In the genomic region with DNA sequence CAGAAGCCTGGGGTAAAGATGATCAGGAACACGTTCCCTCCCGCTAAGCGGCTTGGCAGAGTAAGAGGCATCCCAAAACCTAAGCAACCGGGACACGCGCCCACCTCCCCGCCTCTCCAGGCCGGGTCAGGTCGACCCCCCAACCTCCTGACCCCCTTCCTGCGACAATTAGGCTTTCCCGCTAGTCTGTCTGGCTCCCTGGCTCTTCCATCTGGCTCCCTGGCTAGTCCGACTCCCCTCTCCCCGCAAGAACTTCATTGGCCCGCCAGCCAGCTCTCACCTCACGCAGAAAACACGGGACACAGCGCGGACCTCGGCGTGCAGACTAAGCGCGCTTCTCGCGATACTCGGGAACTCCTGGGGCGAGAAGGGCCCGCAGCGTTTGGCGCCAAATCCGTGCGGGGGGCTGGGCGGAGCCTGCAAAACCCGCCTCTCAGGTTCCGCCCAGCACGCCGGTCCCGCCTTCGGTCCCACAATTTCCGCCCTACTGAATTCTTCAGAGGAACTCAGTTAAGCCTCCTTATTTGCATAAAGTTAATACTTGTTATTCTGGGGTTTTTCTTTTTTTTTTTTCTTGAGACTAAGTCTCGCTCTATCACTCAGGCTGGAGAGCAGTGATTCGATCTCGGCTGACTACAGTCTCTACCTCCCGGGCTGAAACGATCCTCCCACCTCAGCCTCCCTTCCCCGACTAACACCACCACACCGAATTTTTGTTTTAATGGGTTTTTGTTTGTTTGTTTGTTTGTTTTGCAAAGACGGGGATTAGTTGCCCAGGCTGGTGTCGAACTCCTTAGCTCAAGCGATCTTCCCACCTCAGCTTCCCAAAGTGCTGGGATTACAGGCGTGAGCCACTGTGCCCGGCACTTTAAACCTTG, we compare ENCODE assay signal across 1 cellular context.
TF ChIP-seq lines count a peak whose summit lies in the region.

TSS of gene TIPIN (minus strand) at position 327 of the 878 bp plus-strand sequence. CDS start 3,738 bp downstream, outside the sequence.

TF ChIP-seq in K562, 482 proteins besides CTCF, POLR2A, EP300 and RAD21 (continued from another document and continues in another):
- TF ChIP-seq ARID3A (IDR thresholded peaks at IDR 0.05; ENCODE audit: borderline replicate concordance, low read depth, low read length) (no peak), POLR2H (tag; IDR thresholded peaks at IDR 0.05; ENCODE audit: low read depth) (peak; percentile 84), SUPT5H (IDR thresholded peaks at IDR 0.05) (peak; percentile 98), ETV5 (CRISPR knock-in tag; IDR thresholded peaks at IDR 0.05; ENCODE audit: low read depth) (no peak), FUS (optimal IDR thresholded peaks at IDR 0.05; ENCODE audit: low read depth, low read length) (no peak), MYC (IDR thresholded peaks at IDR 0.05; ENCODE audit: low read depth, low read length) (peak; percentile 85), MYC (CRISPR knock-in tag; IDR thresholded peaks at IDR 0.05; ENCODE audit: borderline replicate concordance, low read depth) (peak; percentile 67; the same call in 1 of the 2 replicates), NBN (IDR thresholded peaks at IDR 0.05; ENCODE audit: low read depth) (peak; percentile 15; the same call in 1 of the 2 replicates), TCF3 (CRISPR knock-in tag; IDR thresholded peaks at IDR 0.05) (no peak), ZMIZ1 (IDR thresholded peaks at IDR 0.05; ENCODE audit: low read depth in 2 of 2, low read length in 2 of 2) (peak in 1 of 2 experiments; percentile 51; a peak in 1 of 4 replicates), YY1 (IDR thresholded peaks at IDR 0.05; ENCODE audit: borderline replicate concordance in 1 of 3, control insufficient read depth in 1 of 3, extremely low read depth in 1 of 3, insufficient read depth in 3 of 3, insufficient read length in 1 of 3, insufficient replicate concordance in 2 of 3, low read depth in 1 of 3, low read length in 2 of 3) (peak in 2 of 3 experiments; percentile 25 to 74), MIER1 (IDR thresholded peaks at IDR 0.05; ENCODE audit: low read depth) (0 out of 2 replicates have a peak, but pooled peaks have one; percentile 16), ZNF134 (CRISPR knock-in tag; conservative IDR thresholded peaks at IDR 0.05) (no peak), LARP7 (IDR thresholded peaks at IDR 0.05) (peak; percentile 86), TAF9B (IDR thresholded peaks at IDR 0.05; ENCODE audit: partially characterized antibody) (peak; percentile 73), ZBTB17 (CRISPR knock-in tag; IDR thresholded peaks at IDR 0.05) (peak; percentile 78; the same call in 1 of the 2 replicates), ZNF551 (CRISPR knock-in tag; IDR thresholded peaks at IDR 0.05) (no peak), BRD9 (IDR thresholded peaks at IDR 0.05; ENCODE audit: low read depth, partially characterized antibody) (peak; percentile 21), SRSF7 (optimal IDR thresholded peaks at IDR 0.05; ENCODE audit: low read depth, low read length) (no peak), ZNF124 (CRISPR knock-in tag; IDR thresholded peaks at IDR 0.05) (no peak), CAMTA2 (CRISPR knock-in tag; conservative IDR thresholded peaks at IDR 0.05) (0 out of 2 replicates have a peak, but pooled peaks have one; percentile 58), FOXM1 (IDR thresholded peaks at IDR 0.05; ENCODE audit: low read depth) (0 out of 2 replicates have a peak, but pooled peaks have one; percentile 27), FOXM1 (CRISPR knock-in tag; IDR thresholded peaks at IDR 0.05; ENCODE audit: low read depth) (no peak), RCOR1 (IDR thresholded peaks at IDR 0.05; ENCODE audit: borderline replicate concordance in 1 of 2, low read depth in 2 of 2, low read length in 2 of 2) (peak in 1 of 2 experiments; percentile 60; a peak in 1 of 4 replicates), C11orf30 (IDR thresholded peaks at IDR 0.05; ENCODE audit: low read depth) (peak; percentile 82), ZC3H8 (IDR thresholded peaks at IDR 0.05) (peak; percentile 88), MAX (CRISPR knock-in tag; IDR thresholded peaks at IDR 0.05) (peak; percentile 72), LCOR (CRISPR knock-in tag; IDR thresholded peaks at IDR 0.05) (peak; percentile 86), ZNF165 (CRISPR knock-in tag; IDR thresholded peaks at IDR 0.05; ENCODE audit: borderline replicate concordance) (no peak), MEF2D (tag; conservative IDR thresholded peaks at IDR 0.05; ENCODE audit: low read depth) (no peak), FOXP1 (CRISPR knock-in tag; IDR thresholded peaks at IDR 0.05) (peak; percentile 21; the same call in 1 of the 2 replicates), CBX3 (IDR thresholded peaks at IDR 0.05; ENCODE audit: borderline replicate concordance in 1 of 2, low read length in 2 of 2) (0 out of 3 replicates have a peak, but pooled peaks of 1 of the 2 experiments have one; percentile 10), ZNF766 (CRISPR knock-in tag; conservative IDR thresholded peaks at IDR 0.05) (0 out of 2 replicates have a peak, but pooled peaks have one; percentile 38), NR4A1 (CRISPR knock-in tag; IDR thresholded peaks at IDR 0.05) (no peak), NR4A1 (tag; IDR thresholded peaks at IDR 0.05) (no peak), BMI1 (IDR thresholded peaks at IDR 0.05; ENCODE audit: low read length) (no peak), ZFX (CRISPR knock-in tag; IDR thresholded peaks at IDR 0.05) (peak; percentile 60), OTX1 (CRISPR knock-in tag; IDR thresholded peaks at IDR 0.05) (peak; percentile 66; the same call in 1 of the 2 replicates), SIN3A (IDR thresholded peaks at IDR 0.05; ENCODE audit: borderline replicate concordance in 2 of 2, control insufficient read depth in 1 of 2, low read depth in 2 of 2, low read length in 2 of 2) (peak; percentile 63 to 84; a peak in 3 of 4 replicates), E2F3 (CRISPR knock-in tag; IDR thresholded peaks at IDR 0.05) (peak; percentile 99), TCFL5 (CRISPR knock-in tag; conservative IDR thresholded peaks at IDR 0.05) (no peak), PRPF4 (IDR thresholded peaks at IDR 0.05; ENCODE audit: insufficient read depth, low read depth, low read length, poor library complexity, severe bottlenecking) (no peak)
- TF ChIP-seq, protein P1, sequence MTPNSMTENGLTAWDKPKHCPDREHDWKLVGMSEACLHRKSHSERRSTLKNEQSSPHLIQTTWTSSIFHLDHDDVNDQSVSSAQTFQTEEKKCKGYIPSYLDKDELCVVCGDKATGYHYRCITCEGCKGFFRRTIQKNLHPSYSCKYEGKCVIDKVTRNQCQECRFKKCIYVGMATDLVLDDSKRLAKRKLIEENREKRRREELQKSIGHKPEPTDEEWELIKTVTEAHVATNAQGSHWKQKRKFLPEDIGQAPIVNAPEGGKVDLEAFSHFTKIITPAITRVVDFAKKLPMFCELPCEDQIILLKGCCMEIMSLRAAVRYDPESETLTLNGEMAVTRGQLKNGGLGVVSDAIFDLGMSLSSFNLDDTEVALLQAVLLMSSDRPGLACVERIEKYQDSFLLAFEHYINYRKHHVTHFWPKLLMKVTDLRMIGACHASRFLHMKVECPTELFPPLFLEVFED (CRISPR knock-in tag; conservative IDR thresholded peaks at IDR 0.05): no peak
- TF ChIP-seq, protein P2, sequence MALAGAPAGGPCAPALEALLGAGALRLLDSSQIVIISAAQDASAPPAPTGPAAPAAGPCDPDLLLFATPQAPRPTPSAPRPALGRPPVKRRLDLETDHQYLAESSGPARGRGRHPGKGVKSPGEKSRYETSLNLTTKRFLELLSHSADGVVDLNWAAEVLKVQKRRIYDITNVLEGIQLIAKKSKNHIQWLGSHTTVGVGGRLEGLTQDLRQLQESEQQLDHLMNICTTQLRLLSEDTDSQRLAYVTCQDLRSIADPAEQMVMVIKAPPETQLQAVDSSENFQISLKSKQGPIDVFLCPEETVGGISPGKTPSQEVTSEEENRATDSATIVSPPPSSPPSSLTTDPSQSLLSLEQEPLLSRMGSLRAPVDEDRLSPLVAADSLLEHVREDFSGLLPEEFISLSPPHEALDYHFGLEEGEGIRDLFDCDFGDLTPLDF (CRISPR knock-in tag; IDR thresholded peaks at IDR 0.05): peak; percentile 99
- TF ChIP-seq, protein P3, sequence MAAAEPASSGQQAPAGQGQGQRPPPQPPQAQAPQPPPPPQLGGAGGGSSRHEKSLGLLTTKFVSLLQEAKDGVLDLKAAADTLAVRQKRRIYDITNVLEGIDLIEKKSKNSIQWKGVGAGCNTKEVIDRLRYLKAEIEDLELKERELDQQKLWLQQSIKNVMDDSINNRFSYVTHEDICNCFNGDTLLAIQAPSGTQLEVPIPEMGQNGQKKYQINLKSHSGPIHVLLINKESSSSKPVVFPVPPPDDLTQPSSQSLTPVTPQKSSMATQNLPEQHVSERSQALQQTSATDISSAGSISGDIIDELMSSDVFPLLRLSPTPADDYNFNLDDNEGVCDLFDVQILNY (CRISPR knock-in tag; IDR thresholded peaks at IDR 0.05): peak; percentile 71; the same call in 1 of the 2 replicates
- TF ChIP-seq, protein P4, sequence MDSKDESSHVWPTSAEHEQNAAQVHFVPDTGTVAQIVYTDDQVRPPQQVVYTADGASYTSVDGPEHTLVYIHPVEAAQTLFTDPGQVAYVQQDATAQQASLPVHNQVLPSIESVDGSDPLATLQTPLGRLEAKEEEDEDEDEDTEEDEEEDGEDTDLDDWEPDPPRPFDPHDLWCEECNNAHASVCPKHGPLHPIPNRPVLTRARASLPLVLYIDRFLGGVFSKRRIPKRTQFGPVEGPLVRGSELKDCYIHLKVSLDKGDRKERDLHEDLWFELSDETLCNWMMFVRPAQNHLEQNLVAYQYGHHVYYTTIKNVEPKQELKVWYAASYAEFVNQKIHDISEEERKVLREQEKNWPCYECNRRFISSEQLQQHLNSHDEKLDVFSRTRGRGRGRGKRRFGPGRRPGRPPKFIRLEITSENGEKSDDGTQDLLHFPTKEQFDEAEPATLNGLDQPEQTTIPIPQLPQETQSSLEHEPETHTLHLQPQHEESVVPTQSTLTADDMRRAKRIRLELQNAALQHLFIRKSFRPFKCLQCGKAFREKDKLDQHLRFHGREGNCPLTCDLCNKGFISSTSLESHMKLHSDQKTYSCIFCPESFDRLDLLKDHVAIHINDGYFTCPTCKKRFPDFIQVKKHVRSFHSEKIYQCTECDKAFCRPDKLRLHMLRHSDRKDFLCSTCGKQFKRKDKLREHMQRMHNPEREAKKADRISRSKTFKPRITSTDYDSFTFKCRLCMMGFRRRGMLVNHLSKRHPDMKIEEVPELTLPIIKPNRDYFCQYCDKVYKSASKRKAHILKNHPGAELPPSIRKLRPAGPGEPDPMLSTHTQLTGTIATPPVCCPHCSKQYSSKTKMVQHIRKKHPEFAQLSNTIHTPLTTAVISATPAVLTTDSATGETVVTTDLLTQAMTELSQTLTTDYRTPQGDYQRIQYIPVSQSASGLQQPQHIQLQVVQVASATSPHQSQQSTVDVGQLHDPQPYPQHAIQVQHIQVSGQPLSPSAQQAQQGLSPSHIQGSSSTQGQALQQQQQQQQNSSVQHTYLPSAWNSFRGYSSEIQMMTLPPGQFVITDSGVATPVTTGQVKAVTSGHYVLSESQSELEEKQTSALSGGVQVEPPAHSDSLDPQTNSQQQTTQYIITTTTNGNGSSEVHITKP (IDR thresholded peaks at IDR 0.05; ENCODE audit: partially characterized antibody): peak; percentile 84
- TF ChIP-seq, protein P5, sequence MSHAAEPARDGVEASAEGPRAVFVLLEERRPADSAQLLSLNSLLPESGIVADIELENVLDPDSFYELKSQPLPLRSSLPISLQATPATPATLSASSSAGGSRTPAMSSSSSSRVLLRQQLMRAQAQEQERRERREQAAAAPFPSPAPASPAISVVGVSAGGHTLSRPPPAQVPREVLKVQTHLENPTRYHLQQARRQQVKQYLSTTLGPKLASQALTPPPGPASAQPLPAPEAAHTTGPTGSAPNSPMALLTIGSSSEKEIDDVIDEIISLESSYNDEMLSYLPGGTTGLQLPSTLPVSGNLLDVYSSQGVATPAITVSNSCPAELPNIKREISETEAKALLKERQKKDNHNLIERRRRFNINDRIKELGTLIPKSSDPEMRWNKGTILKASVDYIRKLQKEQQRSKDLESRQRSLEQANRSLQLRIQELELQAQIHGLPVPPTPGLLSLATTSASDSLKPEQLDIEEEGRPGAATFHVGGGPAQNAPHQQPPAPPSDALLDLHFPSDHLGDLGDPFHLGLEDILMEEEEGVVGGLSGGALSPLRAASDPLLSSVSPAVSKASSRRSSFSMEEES (CRISPR knock-in tag; IDR thresholded peaks at IDR 0.05): no peak
